ENCODE assay signal across 23 cellular contexts in genomic region chr5:173628501-173628900, GRCh38. TPM values are rescaled to one million over a fixed set of nuclear protein-coding genes. Genes with fewer than 3 reads are reported as not detected.
DNase-seq lines count a peak whose midpoint lies in the region; ATAC-seq, FAIRE-seq and TF ChIP-seq lines count a peak whose summit lies in the region.
"Had no signal": no experiment of that assay in that cellular context is flagged by ENCODE, and none has a peak within 500 bp of the region (broad histone marks: within the 10 kb centered on the region; RNA-seq: fewer than 3 reads in every experiment).

No MANE protein-coding gene starts in this region.

- peaks cover 23% of the 10 kb centered on the region for H3K4me1 ChIP-seq in HUES64 (ENCODE audit: insufficient read depth, low read length)
- H3K4me1 ChIP-seq in H1 (replicated peaks in 1 of 4; ENCODE audit: control insufficient read depth in 3 of 4, insufficient read depth in 4 of 4, low read length in 3 of 4): peaks cover 12 to 18% (median 16%) of the 10 kb centered on the region in 4 experiments
- peaks cover 84% of the 10 kb centered on the region for H3K4me1 ChIP-seq in HepG2 (ENCODE audit: insufficient read depth, low read length)
- H3K4me1 ChIP-seq: BLaER1, HAP-1 had no signal

- FAIRE-seq in H1 (lab: Jason Lieb, UNC) (no peak), HepG2 (lab: Jason Lieb, UNC) (no peak)
- FAIRE-seq: GM12891, GM18507 had no signal

- CTCF ChIA-PET in H1 (lab: Charles Lee; ENCODE audit: partially characterized antibody): interaction anchor here (0.5 to 5.4 kb wide), 31 partner anchors 8 to 356 kb away, joined by 3 to 72 read pairs (median 4); no protein-coding TSS in a partner anchor
- CTCF ChIA-PET in HepG2 (lab: Yijun Ruan, JAX; ENCODE audit: low intra/inter-chr PET ratio, low total read pairs): no interaction called here

- peak overlapping the region; percentile 96 for H3K18ac ChIP-seq in H1 (ENCODE audit: extremely low read depth, low read length)

- peak overlapping the region; percentile 99 for H2BK12ac ChIP-seq in H1 (ENCODE audit: low read depth, low read length)

- H2BK120ac ChIP-seq in H1 (replicated peaks; ENCODE audit: low read depth, low read length): peak overlapping the region; percentile 81

- peak overlapping the region; percentile 5 for H3K4ac ChIP-seq in H1 (replicated peaks; ENCODE audit: insufficient read length, low read depth, low read length)

- POLR2A ChIA-PET in H1 (lab: Charles Lee; ENCODE audit: partially characterized antibody): interaction anchor here (1.0 to 2.1 kb wide), 13 partner anchors 9 to 698 kb away, joined by 3 to 17 read pairs (median 3); partner anchors contain the start of gene BOD1
- POLR2A ChIA-PET in HepG2 (lab: Yijun Ruan, JAX): no interaction called here

- TF ChIP-seq CTCF in H1 (IDR thresholded peaks at IDR 0.05; ENCODE audit: control extremely low read depth in 1 of 3, insufficient read depth in 1 of 3, low read depth in 1 of 3, low read length in 3 of 3) (no peak), HepG2 (CRISPR knock-in tag; IDR thresholded peaks at IDR 0.05) (no peak)

- peak overlapping the region; percentile 99 for H2BK20ac ChIP-seq in H1 (ENCODE audit: low read length)

- H3K14ac ChIP-seq in H1 (ENCODE audit: insufficient read length): no peak overlapping the region

- H3K9ac ChIP-seq in HUES64 (ENCODE audit: low read depth, low read length): 0 out of 2 replicates have a peak overlapping the region, but pooled peaks have one; percentile 55
- no peak overlapping the region; a peak in 1 of 7 replicates for H3K9ac ChIP-seq in H1 (replicated peaks in 1 of 4; ENCODE audit: extremely low read depth in 1 of 4, low read depth in 3 of 4, low read length in 3 of 4)
- H3K9ac ChIP-seq in HepG2 (ENCODE audit: insufficient read depth, low read depth, low read length): no peak overlapping the region
- H3K9ac ChIP-seq: BLaER1, SK-N-SH had no signal

- H3K23ac ChIP-seq in H1 (ENCODE audit: insufficient read length): no peak overlapping the region

- no peak overlapping the region for H3K4me3 ChIP-seq in HUES64 (ENCODE audit: low read length)
- peak overlapping the region in 2 of 4 experiments; percentile 2 to 32; a peak in 1 of 8 replicates for H3K4me3 ChIP-seq in H1 (ENCODE audit: extremely low read depth in 1 of 4, insufficient read depth in 2 of 4, low read depth in 3 of 4, low read length in 4 of 4)
- H3K4me3 ChIP-seq in HepG2 (replicated peaks in 1 of 3; ENCODE audit: insufficient read depth in 1 of 3, low read depth in 2 of 3, low read length in 3 of 3): no peak overlapping the region
- H3K4me3 ChIP-seq: BLaER1, HAP-1 had no signal

- H3K36me3 ChIP-seq in HUES64 (ENCODE audit: insufficient read depth, low read length): no peaks in the 10 kb centered on the region
- H3K36me3 ChIP-seq in H1 (ENCODE audit: control insufficient read depth in 2 of 4, insufficient read depth in 4 of 4, low read length in 3 of 4): no peaks in the 10 kb centered on the region
- no peaks in the 10 kb centered on the region for H3K36me3 ChIP-seq in HepG2 (replicated peaks in 1 of 2; ENCODE audit: control insufficient read depth in 1 of 2, insufficient read depth in 2 of 2, low read length in 2 of 2)
- H3K36me3 ChIP-seq: BLaER1, HAP-1 had no signal

- no peaks in the 10 kb centered on the region for H3K79me1 ChIP-seq in H1 (ENCODE audit: low read depth, low read length)

- in situ Hi-C loops in HepG2 (cut with HindIII; ENCODE audit: extremely low pct_ligation_motif_present, low pct_unique_long_range_greater_than_20kb): no loop called here

- peak overlapping the region; percentile 71 for H4K91ac ChIP-seq in H1 (replicated peaks; ENCODE audit: insufficient read length, low read length)

- H4K8ac ChIP-seq in H1 (ENCODE audit: extremely low read depth, insufficient read depth, low read length): no peak overlapping the region

- WGBS in HUES64: 83% methylated on average over 6 of the region's 6 CpGs
- WGBS in H1 (ENCODE audit: extremely low coverage in 1 of 2, insufficient coverage in 1 of 2, insufficient read length in 1 of 2, insufficient replicate concordance in 2 of 2, low coverage in 1 of 2, low lambda C conversion rate in 2 of 2, missing lambda C conversion rate in 1 of 2), 2 experiments: 73% methylated on average over 6 of the region's 6 CpGs; no CpG with 5 or more reads in 1 of the 2 experiments
- WGBS in HepG2 (ENCODE audit: low lambda C conversion rate): 55% methylated on average over 6 of the region's 6 CpGs

- H2AFZ ChIP-seq in H1 (ENCODE audit: low read length): no peak overlapping the region
- H2AFZ ChIP-seq in HepG2 (ENCODE audit: low read length): no peak overlapping the region

- H2BK5ac ChIP-seq in H1 (ENCODE audit: low read depth, low read length): peak overlapping the region; percentile 95; the same call in 1 of the 2 replicates

- TF ChIP-seq RAD21 in H1 (IDR thresholded peaks at IDR 0.05 in 1 of 2, conservative IDR thresholded peaks at IDR 0.05 in 1 of 2; ENCODE audit: low read depth in 2 of 2, low read length in 2 of 2) (no peak), HepG2 (CRISPR knock-in tag; IDR thresholded peaks at IDR 0.05) (no peak)

- H3K56ac ChIP-seq in H1 (replicated peaks; ENCODE audit: insufficient read length, low read depth, low read length): peak overlapping the region; percentile 55

- BruUV-seq in HepG2 (replicated peaks; lab: Mats Ljungman, UMichigan): no TSS peak

- no peaks in the 10 kb centered on the region for H3K79me2 ChIP-seq in H1 (ENCODE audit: control insufficient read depth in 1 of 2, insufficient read depth in 2 of 2, low read length in 2 of 2)
- H3K79me2 ChIP-seq in HepG2 (ENCODE audit: insufficient read depth, low read length): no peaks in the 10 kb centered on the region

- H4K20me1 ChIP-seq in H1 (replicated peaks in 1 of 2; ENCODE audit: control insufficient read depth in 1 of 2, insufficient read depth in 2 of 2, low read length in 2 of 2) (no peaks in the 10 kb centered on the region), HepG2 (ENCODE audit: insufficient read depth, low read length) (no peaks in the 10 kb centered on the region)
- H4K20me1 ChIP-seq: BLaER1 had no signal

- H3K27ac ChIP-seq in HUES64 (ENCODE audit: low read depth, low read length) (peak overlapping the region; percentile 82), H1 (ENCODE audit: low read depth, low read length) (peak overlapping the region; percentile 61), HepG2 (ENCODE audit: extremely low read length, insufficient read depth, low read length) (no peak overlapping the region)
- H3K27ac ChIP-seq: BLaER1 had no signal

- H3K27me3 ChIP-seq in HUES64 (ENCODE audit: insufficient read depth, low read length) (no peaks in the 10 kb centered on the region), H1 (replicated peaks in 1 of 4; ENCODE audit: control insufficient read depth in 3 of 4, extremely low read depth in 1 of 4, insufficient read depth in 3 of 4, low read length in 3 of 4) (no peaks in the 10 kb centered on the region), HepG2 (ENCODE audit: control insufficient read depth in 1 of 2, insufficient read depth in 2 of 2, low read length in 2 of 2) (peaks cover 0 to 1% of the 10 kb centered on the region in 2 experiments; a peak in 2 of 5 replicates)
- H3K27me3 ChIP-seq: BLaER1 had no signal

- intact Hi-C loops in HepG2 (cut with micrococcal nuclease; ENCODE audit: unreplicated experiment): no loop called here
- intact Hi-C loops in sciatic nerve (cut with DNase I): no loop called here

- TF ChIP-seq POLR2A in H1 (IDR thresholded peaks at IDR 0.05; ENCODE audit: control extremely low read depth in 1 of 2, low read depth in 2 of 2, low read length in 2 of 2): no peak
- no peak for TF ChIP-seq POLR2A in HepG2 (IDR thresholded peaks at IDR 0.05; ENCODE audit: insufficient read depth in 1 of 2, low read depth in 2 of 2, low read length in 2 of 2)

- peak overlapping the region; percentile 56; the same call in 1 of the 2 replicates for H2AK5ac ChIP-seq in H1 (ENCODE audit: low read depth, low read length)

- no peak for DNase-seq in H1 (ENCODE audit: low read depth in 1 of 2, low spot score in 2 of 2)
- no peak for DNase-seq in HepG2 (ENCODE audit: low spot score)
- no peak for DNase-seq in sciatic nerve (ENCODE audit: low spot score)
- no peak for DNase-seq in NCI-H146 treated with DMSO at 0.1 percent for 48 hours (lab: John Stamatoyannopoulos, UW; ENCODE audit: unreplicated experiment)
- DNase-seq in cortex of kidney (lab: John Stamatoyannopoulos, UW): no peak
- no peak for DNase-seq in 8988T
- DNase-seq: CD4-positive, alpha-beta memory T cell; EL; IMR-90; NCI-H1417; NCI-H1930; NCI-H226; NCI-H524; NCI-H82; OCI-M1; SHP77 treated with DMSO at 0.1 percent for 48 hours; SK-N-SH had no signal

- no peak overlapping the region for H2BK15ac ChIP-seq in H1 (ENCODE audit: low read length)

- no peak for TF ChIP-seq EP300 in H1 (IDR thresholded peaks at IDR 0.05; ENCODE audit: borderline replicate concordance in 1 of 2, low read depth in 2 of 2, low read length in 2 of 2)
- no peak for TF ChIP-seq EP300 in HepG2 (IDR thresholded peaks at IDR 0.05; ENCODE audit: low read depth in 2 of 2, low read length in 2 of 2)
- no peak for TF ChIP-seq EP300 in HepG2 (CRISPR knock-in tag; IDR thresholded peaks at IDR 0.05; ENCODE audit: borderline replicate concordance)

- H3K9me3 ChIP-seq in HUES64 (ENCODE audit: insufficient read depth, low read depth, low read length) (no peaks in the 10 kb centered on the region), H1 (ENCODE audit: insufficient read depth in 2 of 2, low read depth in 1 of 2, low read length in 1 of 2) (no peaks in the 10 kb centered on the region), HepG2 (ENCODE audit: low read length) (no peaks in the 10 kb centered on the region)
- H3K9me3 ChIP-seq: BLaER1, HAP-1, SK-N-SH had no signal

- peak overlapping the region; percentile 18 for H4K5ac ChIP-seq in H1 (ENCODE audit: insufficient read length, low read depth, low read length)

- ATAC-seq in HepG2 (no peak), sciatic nerve (peak; percentile 36), HG03354 (IDR thresholded peaks at IDR 0.05; ENCODE audit: poor library complexity, severe bottlenecking, unreplicated experiment) (no peak)

- H3K4me2 ChIP-seq in H1 (ENCODE audit: insufficient read depth in 1 of 2, low read depth in 2 of 2, low read length in 2 of 2): peak overlapping the region in 1 of 2 experiments; percentile 54; a peak in 1 of 4 replicates
- no peak overlapping the region for H3K4me2 ChIP-seq in HepG2 (ENCODE audit: low read depth, low read length)
- H3K4me2 ChIP-seq: BLaER1, SK-N-SH had no signal

- no peaks in the 10 kb centered on the region; the same call in 1 of the 2 replicates for H3K23me2 ChIP-seq in H1 (ENCODE audit: low read depth, low read length)

RNA-seq across cellular contexts. Expression of gene BOD1, which starts 12.1 kb away (rescaled TPM):
- 130 TPM for polyA plus RNA-seq in HUES64 (2013, experiment 1 of 2)
- 133 TPM for polyA plus RNA-seq in HUES64 (2013, experiment 2 of 2)
- 143 and 149 TPM in 2 replicates for total RNA-seq in H1 (2021; fragmentation: NEBNext Ultra II Directional; extraction: Animal tissue kit (Norgen Biotek cat#: 25700))
- polyA plus RNA-seq in H1 (2011; rRNA removed) (83.1 and 107 TPM in 2 replicates), HepG2 (2011; rRNA removed) (68.6 and 81.5 TPM in 2 replicates)
- 127 TPM for polyA plus RNA-seq in H1 (2011; cell fraction: cytosol; rRNA removed)
- polyA plus RNA-seq in H1 (2011; cell fraction: nucleus; rRNA removed): 58.0 TPM
- 133 to 170 TPM (median 136 TPM) in 4 replicates for polyA plus RNA-seq in H1 (2012, experiment 1 of 2)
- 111 TPM for polyA plus RNA-seq in H1 (2012, experiment 2 of 2)
- 117 TPM for polyA plus RNA-seq in H1 (2013, experiment 1 of 2)
- polyA plus RNA-seq in H1 (2013, experiment 2 of 2): 117 TPM
- polyA minus RNA-seq in H1 (2011; rRNA and poly(A)+ RNA removed): 114 and 131 TPM in 2 replicates
- polyA minus RNA-seq in H1 (2011; cell fraction: cytosol; rRNA and poly(A)+ RNA removed): 68.5 TPM
- polyA minus RNA-seq in H1 (2011; cell fraction: nucleus; rRNA and poly(A)+ RNA removed): 60.4 TPM
- total RNA-seq in HepG2 (2016; rRNA removed; fragmentation: Illumina TruSeq; extraction: Trizol) (103 and 107 TPM in 2 replicates), sciatic nerve (46.5 TPM)
- 294 and 338 TPM in 2 replicates for total RNA-seq in HepG2 (2016; cell fraction: cytosol; rRNA removed; fragmentation: Illumina TruSeq; extraction: Trizol; ENCODE audit: low read depth)
- total RNA-seq in HepG2 (2016; cell fraction: insoluble cytoplasmic fraction; rRNA removed; fragmentation: Illumina TruSeq; extraction: Trizol): 97.4 and 104 TPM in 2 replicates
- 322 and 357 TPM in 2 replicates for total RNA-seq in HepG2 (2016; cell fraction: membrane; rRNA removed; fragmentation: Illumina TruSeq; extraction: Trizol)
- 52.9 and 56.3 TPM in 2 replicates for total RNA-seq in HepG2 (2016; cell fraction: nucleus; rRNA removed; fragmentation: Illumina TruSeq; extraction: Trizol)
- polyA plus RNA-seq in HepG2 (2011; cell fraction: cytosol; rRNA removed): 64.4 and 81.3 TPM in 2 replicates
- 46.1 and 59.4 TPM in 2 replicates for polyA plus RNA-seq in HepG2 (2011; cell fraction: nucleus; rRNA removed)
- polyA plus RNA-seq in HepG2 (2012): 97.1 and 100 TPM in 2 replicates
- 345 and 348 TPM in 2 replicates for polyA plus RNA-seq in HepG2 (2016; cell fraction: cytosol; fragmentation: Illumina TruSeq; extraction: Trizol; ENCODE audit: low read depth)
- 95.3 and 104 TPM in 2 replicates for polyA plus RNA-seq in HepG2 (2016; cell fraction: insoluble cytoplasmic fraction; fragmentation: Illumina TruSeq; extraction: Trizol; ENCODE audit: low read depth)
- 290 and 313 TPM in 2 replicates for polyA plus RNA-seq in HepG2 (2016; cell fraction: membrane; fragmentation: Illumina TruSeq; extraction: Trizol; ENCODE audit: low read depth)
- 82.4 and 85.5 TPM in 2 replicates for polyA plus RNA-seq in HepG2 (2016; cell fraction: nucleus; fragmentation: Illumina TruSeq; extraction: Trizol; ENCODE audit: insufficient read depth, low read depth)
- 36.5 and 45.8 TPM in 2 replicates for polyA minus RNA-seq in HepG2 (2011; rRNA and poly(A)+ RNA removed; ENCODE audit: low replicate concordance)
- polyA minus RNA-seq in HepG2 (2011; cell fraction: cytosol; rRNA and poly(A)+ RNA removed): 34.5 and 35.2 TPM in 2 replicates
- 47.1 and 52.1 TPM in 2 replicates for polyA minus RNA-seq in HepG2 (2011; cell fraction: nucleus; rRNA and poly(A)+ RNA removed)
